In the genomic region with DNA sequence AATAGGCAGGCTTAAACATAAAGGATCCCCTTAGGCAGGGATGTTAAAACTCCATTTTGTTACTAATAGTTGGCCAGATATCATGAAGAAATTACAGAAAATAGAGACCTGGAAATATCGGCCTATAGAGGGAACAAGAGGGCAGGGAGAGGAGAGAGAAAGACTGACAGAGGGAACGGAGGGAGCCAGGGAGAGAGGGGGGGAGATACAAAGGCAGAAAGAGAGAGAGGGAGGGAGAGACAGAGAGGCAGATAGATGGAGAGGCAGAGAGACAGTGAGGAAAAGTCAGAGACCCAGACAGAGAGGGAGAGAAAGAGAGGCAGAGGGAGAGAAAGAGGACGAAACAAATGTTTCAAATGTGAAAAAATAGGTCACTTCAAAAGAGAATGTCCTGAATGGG, we compare ENCODE assay signal across 2 cellular contexts.
TF ChIP-seq lines count a peak whose summit lies in the region.

No MANE protein-coding gene starts in this region.

TF ChIP-seq in WTC11, 78 proteins besides CTCF, POLR2A, EP300 and RAD21:
- TF ChIP-seq TCF7 (CRISPR knock-in tag; IDR thresholded peaks at IDR 0.05; ENCODE audit: low read depth), result no peak
- TF ChIP-seq SOX15 (CRISPR knock-in tag; IDR thresholded peaks at IDR 0.05), result no peak
- TF ChIP-seq CREB1 (CRISPR knock-in tag; IDR thresholded peaks at IDR 0.05), result no peak
- no peak for TF ChIP-seq ZNF281 (CRISPR knock-in tag; IDR thresholded peaks at IDR 0.05)
- no peak for TF ChIP-seq ZNF263 (CRISPR knock-in tag; IDR thresholded peaks at IDR 0.05; ENCODE audit: low read depth)
- TF ChIP-seq, protein P1, sequence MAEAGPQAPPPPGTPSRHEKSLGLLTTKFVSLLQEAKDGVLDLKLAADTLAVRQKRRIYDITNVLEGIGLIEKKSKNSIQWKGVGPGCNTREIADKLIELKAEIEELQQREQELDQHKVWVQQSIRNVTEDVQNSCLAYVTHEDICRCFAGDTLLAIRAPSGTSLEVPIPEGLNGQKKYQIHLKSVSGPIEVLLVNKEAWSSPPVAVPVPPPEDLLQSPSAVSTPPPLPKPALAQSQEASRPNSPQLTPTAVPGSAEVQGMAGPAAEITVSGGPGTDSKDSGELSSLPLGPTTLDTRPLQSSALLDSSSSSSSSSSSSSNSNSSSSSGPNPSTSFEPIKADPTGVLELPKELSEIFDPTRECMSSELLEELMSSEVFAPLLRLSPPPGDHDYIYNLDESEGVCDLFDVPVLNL (CRISPR knock-in tag; IDR thresholded peaks at IDR 0.05; ENCODE audit: borderline replicate concordance, low read depth), result no peak
- TF ChIP-seq TP53 (CRISPR knock-in tag; IDR thresholded peaks at IDR 0.05), result no peak
- no peak for TF ChIP-seq CBFB (CRISPR knock-in tag; IDR thresholded peaks at IDR 0.05; ENCODE audit: low read depth)
- TF ChIP-seq ZMAT4 (CRISPR knock-in tag; IDR thresholded peaks at IDR 0.05), result no peak
- TF ChIP-seq, protein P2, sequence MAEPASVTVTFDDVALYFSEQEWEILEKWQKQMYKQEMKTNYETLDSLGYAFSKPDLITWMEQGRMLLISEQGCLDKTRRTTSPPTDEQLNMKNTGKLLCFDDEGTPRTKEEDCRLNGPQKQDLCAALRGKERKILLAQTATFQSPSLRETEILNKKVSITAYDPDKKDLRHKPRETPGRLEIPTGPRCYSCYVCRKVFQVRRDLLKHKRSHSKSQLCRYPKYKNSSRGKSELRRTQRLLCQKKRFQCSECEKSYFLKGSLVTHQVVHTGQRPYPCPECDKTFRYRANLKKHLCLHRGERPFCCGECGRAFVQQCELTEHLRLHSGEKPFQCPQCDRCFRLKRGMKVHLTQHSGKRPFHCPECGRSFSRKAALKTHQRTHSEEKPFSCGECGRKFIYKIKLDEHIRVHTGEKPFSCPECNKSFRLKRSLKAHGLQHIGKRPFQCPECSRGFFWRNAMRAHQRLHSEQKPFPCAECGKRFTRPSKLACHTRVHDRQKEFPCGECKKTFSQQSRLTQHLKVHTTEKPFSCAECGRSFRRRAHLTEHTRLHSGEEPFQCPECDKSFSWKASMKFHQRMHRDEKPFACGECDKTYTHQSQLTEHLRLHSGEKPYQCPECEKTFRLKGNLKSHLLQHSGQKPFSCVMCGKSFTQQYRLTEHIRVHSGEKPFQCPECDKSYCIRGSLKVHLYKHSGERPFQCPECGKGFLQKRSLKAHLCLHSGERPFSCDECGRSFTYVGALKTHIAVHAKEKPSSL (CRISPR knock-in tag; conservative IDR thresholded peaks at IDR 0.05), result no peak
- TF ChIP-seq ZNF396 (CRISPR knock-in tag; IDR thresholded peaks at IDR 0.05; ENCODE audit: borderline replicate concordance), result no peak

TF ChIP-seq in K562, 482 proteins besides CTCF, POLR2A, EP300 and RAD21:
- no peak for TF ChIP-seq ZNF511 (CRISPR knock-in tag; IDR thresholded peaks at IDR 0.05)
- TF ChIP-seq, protein P3, sequence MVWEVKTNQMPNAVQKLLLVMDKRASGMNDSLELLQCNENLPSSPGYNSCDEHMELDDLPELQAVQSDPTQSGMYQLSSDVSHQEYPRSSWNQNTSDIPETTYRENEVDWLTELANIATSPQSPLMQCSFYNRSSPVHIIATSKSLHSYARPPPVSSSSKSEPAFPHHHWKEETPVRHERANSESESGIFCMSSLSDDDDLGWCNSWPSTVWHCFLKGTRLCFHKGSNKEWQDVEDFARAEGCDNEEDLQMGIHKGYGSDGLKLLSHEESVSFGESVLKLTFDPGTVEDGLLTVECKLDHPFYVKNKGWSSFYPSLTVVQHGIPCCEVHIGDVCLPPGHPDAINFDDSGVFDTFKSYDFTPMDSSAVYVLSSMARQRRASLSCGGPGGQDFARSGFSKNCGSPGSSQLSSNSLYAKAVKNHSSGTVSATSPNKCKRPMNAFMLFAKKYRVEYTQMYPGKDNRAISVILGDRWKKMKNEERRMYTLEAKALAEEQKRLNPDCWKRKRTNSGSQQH (CRISPR knock-in tag; IDR thresholded peaks at IDR 0.05), result peak; percentile 97
- TF ChIP-seq MLLT1 (IDR thresholded peaks at IDR 0.05), result peak; percentile 28 to 72; a peak in 1 of 4 replicates
- no peak for TF ChIP-seq ZNF551 (CRISPR knock-in tag; IDR thresholded peaks at IDR 0.05)
- no peak for TF ChIP-seq HOXB6 (CRISPR knock-in tag; IDR thresholded peaks at IDR 0.05; ENCODE audit: borderline replicate concordance)
- TF ChIP-seq ZZZ3 (IDR thresholded peaks at IDR 0.05), result no peak
- TF ChIP-seq, protein P4, sequence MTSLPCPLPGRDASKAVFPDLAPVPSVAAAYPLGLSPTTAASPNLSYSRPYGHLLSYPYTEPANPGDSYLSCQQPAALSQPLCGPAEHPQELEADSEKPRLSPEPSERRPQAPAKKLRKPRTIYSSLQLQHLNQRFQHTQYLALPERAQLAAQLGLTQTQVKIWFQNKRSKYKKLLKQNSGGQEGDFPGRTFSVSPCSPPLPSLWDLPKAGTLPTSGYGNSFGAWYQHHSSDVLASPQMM (CRISPR knock-in tag; IDR thresholded peaks at IDR 0.05), result 0 out of 2 replicates have a peak, but pooled peaks have one; percentile 4
- TF ChIP-seq, protein P5, sequence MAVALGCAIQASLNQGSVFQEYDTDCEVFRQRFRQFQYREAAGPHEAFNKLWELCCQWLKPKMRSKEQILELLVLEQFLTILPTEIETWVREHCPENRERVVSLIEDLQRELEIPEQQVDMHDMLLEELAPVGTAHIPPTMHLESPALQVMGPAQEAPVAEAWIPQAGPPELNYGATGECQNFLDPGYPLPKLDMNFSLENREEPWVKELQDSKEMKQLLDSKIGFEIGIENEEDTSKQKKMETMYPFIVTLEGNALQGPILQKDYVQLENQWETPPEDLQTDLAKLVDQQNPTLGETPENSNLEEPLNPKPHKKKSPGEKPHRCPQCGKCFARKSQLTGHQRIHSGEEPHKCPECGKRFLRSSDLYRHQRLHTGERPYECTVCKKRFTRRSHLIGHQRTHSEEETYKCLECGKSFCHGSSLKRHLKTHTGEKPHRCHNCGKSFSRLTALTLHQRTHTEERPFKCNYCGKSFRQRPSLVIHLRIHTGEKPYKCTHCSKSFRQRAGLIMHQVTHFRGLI (CRISPR knock-in tag; IDR thresholded peaks at IDR 0.05), result no peak
- TF ChIP-seq BRD9 (IDR thresholded peaks at IDR 0.05; ENCODE audit: low read depth, partially characterized antibody), result peak; percentile 34
- no peak for TF ChIP-seq JUN (IDR thresholded peaks at IDR 0.05; ENCODE audit: borderline replicate concordance, low read depth, low read length)
- no peak for TF ChIP-seq JUN (CRISPR knock-in tag; IDR thresholded peaks at IDR 0.05; ENCODE audit: borderline replicate concordance)
- peak; percentile 96; the same call in 1 of the 2 replicates for TF ChIP-seq OTX1 (CRISPR knock-in tag; IDR thresholded peaks at IDR 0.05)
- no peak for TF ChIP-seq GATAD2A (IDR thresholded peaks at IDR 0.05)
- no peak for TF ChIP-seq NRF1 (conservative IDR thresholded peaks at IDR 0.05 in 1 of 2, IDR thresholded peaks at IDR 0.05 in 1 of 2)
- TF ChIP-seq ZBTB26 (CRISPR knock-in tag; IDR thresholded peaks at IDR 0.05), result peak; percentile 98
- peak; percentile 96; the same call in 1 of the 2 replicates for TF ChIP-seq TSC22D4 (tag; IDR thresholded peaks at IDR 0.05)
- TF ChIP-seq ETV1 (tag; conservative IDR thresholded peaks at IDR 0.05; ENCODE audit: low read depth), result no peak
- no peak for TF ChIP-seq FOXP1 (CRISPR knock-in tag; IDR thresholded peaks at IDR 0.05)
- TF ChIP-seq, protein P6, sequence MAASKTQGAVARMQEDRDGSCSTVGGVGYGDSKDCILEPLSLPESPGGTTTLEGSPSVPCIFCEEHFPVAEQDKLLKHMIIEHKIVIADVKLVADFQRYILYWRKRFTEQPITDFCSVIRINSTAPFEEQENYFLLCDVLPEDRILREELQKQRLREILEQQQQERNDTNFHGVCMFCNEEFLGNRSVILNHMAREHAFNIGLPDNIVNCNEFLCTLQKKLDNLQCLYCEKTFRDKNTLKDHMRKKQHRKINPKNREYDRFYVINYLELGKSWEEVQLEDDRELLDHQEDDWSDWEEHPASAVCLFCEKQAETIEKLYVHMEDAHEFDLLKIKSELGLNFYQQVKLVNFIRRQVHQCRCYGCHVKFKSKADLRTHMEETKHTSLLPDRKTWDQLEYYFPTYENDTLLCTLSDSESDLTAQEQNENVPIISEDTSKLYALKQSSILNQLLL (CRISPR knock-in tag; IDR thresholded peaks at IDR 0.05; ENCODE audit: borderline replicate concordance), result no peak
- TF ChIP-seq SMARCC2 (IDR thresholded peaks at IDR 0.05; ENCODE audit: low read depth), result no peak
- TF ChIP-seq CBFB (CRISPR knock-in tag; IDR thresholded peaks at IDR 0.05), result no peak
- TF ChIP-seq, protein P7, sequence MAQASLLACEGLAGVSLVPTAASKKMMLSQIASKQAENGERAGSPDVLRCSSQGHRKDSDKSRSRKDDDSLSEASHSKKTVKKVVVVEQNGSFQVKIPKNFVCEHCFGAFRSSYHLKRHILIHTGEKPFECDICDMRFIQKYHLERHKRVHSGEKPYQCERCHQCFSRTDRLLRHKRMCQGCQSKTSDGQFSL (CRISPR knock-in tag; IDR thresholded peaks at IDR 0.05), result peak; percentile 53; the same call in 1 of the 2 replicates
- TF ChIP-seq, protein P7 (tag; IDR thresholded peaks at IDR 0.05), result no peak
- TF ChIP-seq, protein P8, sequence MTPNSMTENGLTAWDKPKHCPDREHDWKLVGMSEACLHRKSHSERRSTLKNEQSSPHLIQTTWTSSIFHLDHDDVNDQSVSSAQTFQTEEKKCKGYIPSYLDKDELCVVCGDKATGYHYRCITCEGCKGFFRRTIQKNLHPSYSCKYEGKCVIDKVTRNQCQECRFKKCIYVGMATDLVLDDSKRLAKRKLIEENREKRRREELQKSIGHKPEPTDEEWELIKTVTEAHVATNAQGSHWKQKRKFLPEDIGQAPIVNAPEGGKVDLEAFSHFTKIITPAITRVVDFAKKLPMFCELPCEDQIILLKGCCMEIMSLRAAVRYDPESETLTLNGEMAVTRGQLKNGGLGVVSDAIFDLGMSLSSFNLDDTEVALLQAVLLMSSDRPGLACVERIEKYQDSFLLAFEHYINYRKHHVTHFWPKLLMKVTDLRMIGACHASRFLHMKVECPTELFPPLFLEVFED (CRISPR knock-in tag; conservative IDR thresholded peaks at IDR 0.05), result peak; percentile 95
- no peak for TF ChIP-seq PML (IDR thresholded peaks at IDR 0.05; ENCODE audit: low read length)
- no peak for TF ChIP-seq SAFB (IDR thresholded peaks at IDR 0.05; ENCODE audit: borderline replicate concordance, low read depth, low read length)
- TF ChIP-seq, protein P9, sequence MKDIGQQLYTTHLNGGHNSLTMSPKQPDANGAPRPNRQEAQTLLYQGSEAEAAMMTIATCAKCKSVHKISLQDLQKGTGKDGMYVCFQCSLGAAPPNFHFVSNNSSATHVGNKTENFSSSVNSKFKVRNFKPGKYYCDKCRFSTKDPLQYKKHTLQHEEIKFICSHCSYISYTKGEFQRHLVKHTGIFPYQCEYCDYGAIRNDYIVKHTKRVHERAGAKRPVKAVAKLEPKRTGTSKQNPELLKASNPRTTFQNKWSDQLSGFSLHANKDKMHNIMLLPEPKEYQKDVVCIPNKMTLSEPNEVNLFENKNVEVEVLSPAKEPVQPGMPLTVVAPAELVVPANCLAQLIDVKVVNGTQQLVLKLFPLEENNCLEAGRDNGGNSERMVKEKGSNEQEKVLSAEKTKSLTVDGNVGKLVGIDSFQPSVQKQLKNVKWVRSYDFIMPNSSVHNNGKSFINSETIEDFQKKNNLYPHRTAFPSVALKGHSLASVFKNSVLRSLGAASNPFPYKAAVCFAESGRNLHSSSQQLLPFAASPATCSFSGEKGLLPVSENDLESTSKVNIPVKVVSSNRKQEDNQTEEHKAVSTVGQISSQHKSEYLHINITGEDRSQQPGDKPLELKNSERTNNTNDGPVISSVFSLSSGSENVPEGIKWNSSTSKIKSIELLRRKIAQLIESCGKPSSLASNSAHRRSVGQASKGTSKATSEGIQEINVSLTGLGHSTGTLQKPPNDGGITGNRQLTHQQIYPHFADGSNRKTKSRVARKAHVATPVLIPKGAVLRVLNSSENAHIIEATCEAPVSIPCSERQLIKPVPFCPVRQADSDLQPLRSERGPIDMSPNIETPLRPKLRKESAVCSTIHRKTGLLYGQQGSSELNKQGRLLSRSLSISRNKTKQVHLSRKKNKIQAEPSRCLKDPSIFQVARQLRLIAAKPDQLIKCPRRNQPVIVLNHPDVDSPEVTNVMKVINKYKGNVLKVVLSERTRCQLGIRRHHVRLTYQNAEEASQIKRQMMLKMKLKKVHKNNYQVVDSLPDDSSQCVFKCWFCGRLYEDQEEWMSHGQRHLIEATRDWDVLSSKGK (CRISPR knock-in tag; IDR thresholded peaks at IDR 0.05), result 0 out of 2 replicates have a peak, but pooled peaks have one; percentile 65
- peak; percentile 95 for TF ChIP-seq ELF4 (CRISPR knock-in tag; IDR thresholded peaks at IDR 0.05)
- TF ChIP-seq ZNF253 (CRISPR knock-in tag; conservative IDR thresholded peaks at IDR 0.05), result no peak
- no peak for TF ChIP-seq SAP30 (IDR thresholded peaks at IDR 0.05; ENCODE audit: borderline replicate concordance, insufficient read depth, low read depth, low read length, poor library complexity, severe bottlenecking)
- TF ChIP-seq NFXL1 (CRISPR knock-in tag; IDR thresholded peaks at IDR 0.05), result no peak
